8 cellular contexts compared by ENCODE assay signal in genomic region chr7:64035388-64035787, GRCh38. TPM values are rescaled to one million over a fixed set of nuclear protein-coding genes. Genes with fewer than 3 reads are reported as not detected.
"Had no signal": no experiment of that assay in that cellular context is flagged by ENCODE, and none has a peak within 500 bp of the region (broad histone marks: within the 10 kb centered on the region; RNA-seq: fewer than 3 reads in every experiment).

No MANE protein-coding gene starts in this region.

- H3K27me3 Mint-ChIP-seq: IgD-negative memory B cell had no signal

- ATAC-seq: HepG2, K562 had no signal

- H3K4me3 ChIP-seq: K562 had no signal

- DNase-seq: IMR-90 had no signal

- H3K27ac ChIP-seq: HL-60 had no signal

- H3K4me3 Mint-ChIP-seq: IgD-negative memory B cell had no signal

- H3K27ac Mint-ChIP-seq: IgD-negative memory B cell had no signal

- FAIRE-seq: HepG2, HTR-8/SVneo, K562 had no signal

RNA-seq across cellular contexts. Expression of gene ZNF727, which starts 9.8 kb away (rescaled TPM):
- total RNA-seq: HepG2, HT-29, HT1080, IMR-90, K562 had no signal
- polyA plus RNA-seq: HepG2, IgD-negative memory B cell, IMR-90, K562 had no signal

RNA-seq across cellular contexts. Expression of gene ZNF722, which starts 36.7 kb away (rescaled TPM):
- total RNA-seq: HepG2, HT-29, HT1080, IMR-90, K562 had no signal
- polyA plus RNA-seq: HepG2, IgD-negative memory B cell, IMR-90, K562 had no signal
